Comparison of ENCODE assay signal across 7 cellular contexts in the genomic region with DNA sequence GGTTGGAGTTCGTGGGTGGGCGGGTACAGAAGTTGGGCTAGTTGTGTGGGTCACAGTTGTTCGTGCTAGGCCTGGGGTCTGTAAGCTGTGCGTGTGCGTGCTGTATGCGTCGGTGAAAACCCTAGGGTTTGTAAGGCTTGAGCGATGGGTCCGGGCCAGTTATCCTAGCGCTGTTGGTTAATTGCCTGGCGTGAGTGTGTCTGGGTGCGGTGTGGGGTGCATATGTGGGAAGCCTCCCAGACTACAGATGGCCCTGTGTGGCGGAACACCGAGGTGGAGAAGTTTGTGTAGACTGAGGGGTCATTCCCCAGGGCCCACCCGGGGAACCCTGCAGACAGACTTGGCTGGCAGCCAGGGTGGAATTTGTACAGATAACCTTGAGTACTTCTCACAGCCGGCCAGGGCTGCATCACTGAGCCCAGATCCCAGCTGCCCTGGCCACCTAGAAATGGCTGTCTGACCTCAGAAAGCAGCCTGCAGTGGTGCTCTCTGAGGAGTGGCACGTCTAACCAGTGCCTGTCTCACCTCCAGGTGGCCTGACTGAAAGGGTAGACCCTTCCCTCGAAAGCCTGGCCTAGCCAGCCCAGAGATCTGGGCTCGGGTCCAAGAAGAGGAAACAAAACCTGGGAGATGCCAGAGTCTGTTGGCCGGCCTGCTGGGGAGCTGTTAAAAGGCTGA. TPM values are rescaled to one million over a fixed set of nuclear protein-coding genes. Genes with fewer than 3 reads are reported as not detected.
A peak's percentile ranks its signal among the peaks of the same experiment; 100 is the strongest.
DNase-seq lines count a peak whose midpoint lies in the region; ATAC-seq and TF ChIP-seq lines count a peak whose summit lies in the region.

No MANE protein-coding gene starts in this region.

- peak overlapping the region; percentile 91 for H3K27ac Mint-ChIP-seq in endothelial cell (ENCODE audit: unreplicated experiment)

- H3K27me3 Mint-ChIP-seq in endothelial cell (ENCODE audit: unreplicated experiment): peaks cover 17% of the 10 kb centered on the region

- no peaks in the 10 kb centered on the region for H3K27me3 ChIP-seq in GM06990 (replicated peaks; ENCODE audit: control insufficient read depth, insufficient read depth, low read length)
- H3K27me3 ChIP-seq in SJCRH30: no peaks in the 10 kb centered on the region
- no peaks in the 10 kb centered on the region for H3K27me3 ChIP-seq in mononuclear cell (ENCODE audit: insufficient read depth, low read length)

- H3K4me3 Mint-ChIP-seq in endothelial cell (ENCODE audit: unreplicated experiment): peak overlapping the region; percentile 98

- TF ChIP-seq CTCF in GM06990 (IDR thresholded peaks at IDR 0.05; ENCODE audit: insufficient read depth, low read length, poor library complexity, severe bottlenecking): peak; percentile 1
- no peak for TF ChIP-seq CTCF in endothelial cell (IDR thresholded peaks at IDR 0.05; ENCODE audit: unreplicated experiment)

- H3K36me3 Mint-ChIP-seq in endothelial cell (ENCODE audit: low read depth, unreplicated experiment): peaks cover 15% of the 10 kb centered on the region

- H3K4me3 ChIP-seq in GM06990 (replicated peaks; ENCODE audit: low read depth, low read length) (peak overlapping the region; percentile 93), SJCRH30 (peak overlapping the region; percentile 96), mononuclear cell (ENCODE audit: low read length) (peak overlapping the region; percentile 74)

- H3K36me3 ChIP-seq in GM06990 (ENCODE audit: control insufficient read depth, insufficient read depth, low read length): peaks cover 12% of the 10 kb centered on the region
- H3K36me3 ChIP-seq in SJCRH30: peaks cover 19% of the 10 kb centered on the region

- H3K4me1 ChIP-seq in SJCRH30: peaks cover 5% of the 10 kb centered on the region; the same call in 1 of the 2 replicates
- H3K4me1 ChIP-seq in mononuclear cell (ENCODE audit: insufficient read depth, low read length): peaks cover 37% of the 10 kb centered on the region

- peak overlapping the region; percentile 92 for H3K27ac ChIP-seq in SJCRH30

- H3K4me1 Mint-ChIP-seq in endothelial cell (ENCODE audit: unreplicated experiment): peaks cover 25% of the 10 kb centered on the region

- DNase-seq in GM06990 (ENCODE audit: extremely low read depth, insufficient read length): no peak
- DNase-seq in Kasumi-1 (lab: John Stamatoyannopoulos, UW): peak; percentile 38 to 48
- peak; percentile 87 to 90 for DNase-seq in SJCRH30
- peak; percentile 18 for DNase-seq in endothelial cell (ENCODE audit: low spot score)
- peak; percentile 65 for DNase-seq in ureter (ENCODE audit: low spot score)

- H3K9me3 Mint-ChIP-seq in endothelial cell (ENCODE audit: unreplicated experiment): no peaks in the 10 kb centered on the region

- ATAC-seq in HG03442 (IDR thresholded peaks at IDR 0.05; ENCODE audit: unreplicated experiment): no peak

- H3K9me3 ChIP-seq in SJCRH30 (replicated peaks) (no peaks in the 10 kb centered on the region), mononuclear cell (ENCODE audit: low read depth, low read length) (no peaks in the 10 kb centered on the region)

RNA-seq across cellular contexts. Expression of gene TGIF2, which starts 1.8 kb away (rescaled TPM):
- 71.1 and 75.5 TPM in 2 replicates for total RNA-seq in SJCRH30 (2014; rRNA removed; shearing (Covaris generic))
- total RNA-seq in endothelial cell (ENCODE audit: unreplicated experiment) (43.7 TPM), mononuclear cell (20.8 TPM), ureter (18.8 TPM)

RNA-seq across cellular contexts. Expression of gene RAB5IF, which starts 30.4 kb away (rescaled TPM):
- total RNA-seq in SJCRH30 (2014; rRNA removed; shearing (Covaris generic)): 125 and 131 TPM in 2 replicates
- total RNA-seq in endothelial cell (ENCODE audit: unreplicated experiment): 112 TPM
- 96.2 TPM for total RNA-seq in mononuclear cell
- 83.6 TPM for total RNA-seq in ureter

RNA-seq across cellular contexts. Expression of gene MYL9, which starts 33.9 kb away (rescaled TPM):
- total RNA-seq in SJCRH30 (2014; rRNA removed; shearing (Covaris generic)): 0.49 and 0.76 TPM in 2 replicates
- 128 TPM for total RNA-seq in endothelial cell (ENCODE audit: unreplicated experiment)
- total RNA-seq in mononuclear cell: 10.9 TPM
- total RNA-seq in ureter: 1,028 TPM

Comparison
In these comparisons a context has a peak if more than half of its experiments do, and no peak if none do; other contexts are left out.
1. RNA of gene MYL9, which starts 33.9 kb away (total RNA-seq): 1,028 TPM in ureter (single experiment) and 128 TPM in endothelial cell (single experiment); 10.9 TPM in mononuclear cell (single experiment) and 0.49 to 0.76 TPM in SJCRH30; every median in the first group is over 10 times any median in the second.
2. Peak in every context shown above with its lines, with median percentiles within 50 percentile points of each other: H3K4me3 ChIP-seq.